ENCODE assay signal across 26 cellular contexts in the genomic region with DNA sequence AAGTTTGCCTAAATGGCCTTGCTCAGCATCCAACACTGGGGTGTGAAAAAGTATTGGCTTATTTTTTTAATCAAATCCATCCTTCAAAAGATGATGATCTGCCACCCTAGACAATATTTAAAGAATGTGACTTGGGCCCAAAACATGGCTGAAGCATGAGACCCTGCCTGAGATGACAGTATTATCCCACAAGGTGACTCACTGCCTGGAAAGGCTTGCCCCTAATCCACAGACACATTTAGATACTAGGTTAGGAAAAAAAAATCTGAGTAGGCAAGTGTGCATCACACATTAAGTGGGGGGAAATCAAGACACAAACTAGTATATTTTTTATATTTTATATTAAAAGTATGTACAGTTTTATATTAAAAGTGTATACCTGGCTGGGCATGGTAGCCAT. TPM values are rescaled to one million over a fixed set of nuclear protein-coding genes. Genes with fewer than 3 reads are reported as not detected.
A peak's percentile ranks its signal among the peaks of the same experiment; 100 is the strongest.
DNase-seq lines count a peak whose midpoint lies in the region; ATAC-seq and TF ChIP-seq lines count a peak whose summit lies in the region.
"Had no signal": no experiment of that assay in that cellular context is flagged by ENCODE, and none has a peak within 500 bp of the region (broad histone marks: within the 10 kb centered on the region; RNA-seq: fewer than 3 reads in every experiment).

No MANE protein-coding gene starts in this region.

- H3K27ac ChIP-seq in smooth muscle cell (ENCODE audit: low read depth) = peak overlapping the region; percentile 98
- H3K27ac ChIP-seq: hepatocyte, stomach had no signal

- ATAC-seq in HG03039 (IDR thresholded peaks at IDR 0.05; ENCODE audit: unreplicated experiment) (no peak), HG03469 (IDR thresholded peaks at IDR 0.05; ENCODE audit: unreplicated experiment) (no peak)
- ATAC-seq: A549; natural killer cell treated with Interleukin-12 subunit alpha and Interleukin-12 subunit beta and Interleukin-15 and Interleukin-18, amount 100 ng/mL, for 72 hours had no signal

- no peaks in the 10 kb centered on the region for H3K9me3 Mint-ChIP-seq in activated T-cell treated with anti-CD3 and anti-CD28 coated beads, Interleukin-2, amount 50 U/mL, for 24 hours
- no peaks in the 10 kb centered on the region for H3K9me3 Mint-ChIP-seq in brain
- H3K9me3 Mint-ChIP-seq: activated T-helper 2 cell treated with anti-CD3 and anti-CD28 coated beads, Interferon-gamma antibody, Interleukin-2, Interleukin-4, amounts not matched to agents 10 μg/mL and 5 μg/mL and 100 μg/mL, durations not matched to agents 14 hours and 24 hours and 36 hours; memory B cell; natural killer cell treated with Interleukin-12 subunit alpha and Interleukin-12 subunit beta and Interleukin-15 and Interleukin-18, amount 100 ng/mL, for 72 hours; T-helper 2 cell treated with Interferon-gamma antibody and Interleukin-4, amounts not matched to agents 5 μg/mL and 100 μg/mL, for 36 hours had no signal

- peaks cover 45% of the 10 kb centered on the region for H3K4me1 Mint-ChIP-seq in activated T-cell treated with anti-CD3 and anti-CD28 coated beads, Interleukin-2, amount 50 U/mL, for 24 hours (ENCODE audit: low read depth)
- peaks cover 87% of the 10 kb centered on the region for H3K4me1 Mint-ChIP-seq in brain

- H3K9me3 ChIP-seq in smooth muscle cell (replicated peaks; ENCODE audit: low read depth) = no peaks in the 10 kb centered on the region
- H3K9me3 ChIP-seq: A549, HAP-1, stomach had no signal

- peaks cover 46% of the 10 kb centered on the region for H3K4me1 ChIP-seq in smooth muscle cell (ENCODE audit: low read depth)

- no peaks in the 10 kb centered on the region for H3K36me3 ChIP-seq in smooth muscle cell (ENCODE audit: low read depth)
- H3K36me3 ChIP-seq: HAP-1, stomach had no signal

- H3F3A ChIP-seq in smooth muscle cell (ENCODE audit: low read depth) = peaks cover 24% of the 10 kb centered on the region

- no peak overlapping the region for H3K4me3 Mint-ChIP-seq in activated T-cell treated with anti-CD3 and anti-CD28 coated beads, Interleukin-2, amount 50 U/mL, for 24 hours
- H3K4me3 Mint-ChIP-seq in brain = no peak overlapping the region
- H3K4me3 Mint-ChIP-seq: memory B cell; natural killer cell treated with Interleukin-12 subunit alpha and Interleukin-12 subunit beta and Interleukin-15 and Interleukin-18, amount 100 ng/mL, for 72 hours; T-helper 2 cell treated with Interferon-gamma antibody and Interleukin-4, amounts not matched to agents 5 μg/mL and 100 μg/mL, for 36 hours had no signal

- peaks cover 39% of the 10 kb centered on the region for H3K79me2 ChIP-seq in smooth muscle cell (ENCODE audit: low read depth)

- peaks cover 49% of the 10 kb centered on the region for H4K20me1 ChIP-seq in smooth muscle cell (ENCODE audit: low read depth)

- peak overlapping the region; percentile 77 for H3K9ac ChIP-seq in smooth muscle cell (ENCODE audit: low read depth)

- TF ChIP-seq CTCF in brain (conservative IDR thresholded peaks at IDR 0.05) (no peak), smooth muscle cell (IDR thresholded peaks at IDR 0.05; ENCODE audit: borderline replicate concordance, insufficient read depth, poor library complexity, severe bottlenecking) (no peak)

- DNase-seq in activated T-cell treated with anti-CD3 and anti-CD28 coated beads, Interleukin-2, amount 50 U/mL, for 24 hours = no peak
- no peak for DNase-seq in activated T-cell treated with anti-CD3 and anti-CD28 coated beads, Interleukin-2, amount 50 U/mL, for 48 hours
- peak; percentile 67 for DNase-seq in LHCN-M2 (ENCODE audit: low read depth)
- no peak for DNase-seq in smooth muscle cell (lab: John Stamatoyannopoulos, UW; ENCODE audit: unreplicated experiment)
- DNase-seq in DMS79 (lab: John Stamatoyannopoulos, UW) = no peak
- DNase-seq: activated CD4-positive, CD25-positive, alpha-beta regulatory T cell; aorta; C1 segment of cervical spinal cord; DMS 273 treated with DMSO at 0.1 percent for 48 hours; MV-4-11; NCI-H1694 treated with DMSO at 0.1 percent for 48 hours; NCI-H226; NCI-H82; stimulated activated CD4-positive, alpha-beta T cell treated with anti-CD3 and anti-CD28 coated beads, Interleukin-2, amount 100 ng/mL, for 48 hours; stomach had no signal

- H3K27me3 ChIP-seq in smooth muscle cell (ENCODE audit: low read depth) = no peaks in the 10 kb centered on the region
- H3K27me3 ChIP-seq: hepatocyte, stomach had no signal

- peak overlapping the region; percentile 63 for H3K4me2 ChIP-seq in smooth muscle cell
- H3K4me2 ChIP-seq: A549, hepatocyte had no signal

- H3K36me3 Mint-ChIP-seq in activated T-cell treated with anti-CD3 and anti-CD28 coated beads, Interleukin-2, amount 50 U/mL, for 24 hours (ENCODE audit: low read depth) = no peaks in the 10 kb centered on the region
- H3K36me3 Mint-ChIP-seq in brain = no peaks in the 10 kb centered on the region
- H3K36me3 Mint-ChIP-seq: memory B cell; natural killer cell treated with Interleukin-12 subunit alpha and Interleukin-12 subunit beta and Interleukin-15 and Interleukin-18, amount 100 ng/mL, for 72 hours had no signal

- H3K27ac Mint-ChIP-seq in activated T-cell treated with anti-CD3 and anti-CD28 coated beads, Interleukin-2, amount 50 U/mL, for 24 hours = peak overlapping the region; percentile 2
- peak overlapping the region in 3 of 5 experiments; percentile 36 to 68 (median 66) for H3K27ac Mint-ChIP-seq in brain
- H3K27ac Mint-ChIP-seq: activated T-helper 2 cell treated with anti-CD3 and anti-CD28 coated beads, Interferon-gamma antibody, Interleukin-2, Interleukin-4, amounts not matched to agents 10 μg/mL and 5 μg/mL and 100 μg/mL, durations not matched to agents 14 hours and 24 hours and 36 hours; memory B cell; natural killer cell treated with Interleukin-12 subunit alpha and Interleukin-12 subunit beta and Interleukin-15 and Interleukin-18, amount 100 ng/mL, for 72 hours; T-helper 2 cell treated with Interferon-gamma antibody and Interleukin-4, amounts not matched to agents 5 μg/mL and 100 μg/mL, for 36 hours had no signal

- H2AFZ ChIP-seq in smooth muscle cell (ENCODE audit: low read depth) = no peak overlapping the region
- H2AFZ ChIP-seq: hepatocyte had no signal

- no peak overlapping the region for H3K4me3 ChIP-seq in smooth muscle cell
- H3K4me3 ChIP-seq: A549, HAP-1, hepatocyte, skin epidermis, stomach had no signal

- H3K27me3 Mint-ChIP-seq in activated T-cell treated with anti-CD3 and anti-CD28 coated beads, Interleukin-2, amount 50 U/mL, for 24 hours = no peaks in the 10 kb centered on the region
- no peaks in the 10 kb centered on the region for H3K27me3 Mint-ChIP-seq in brain
- H3K27me3 Mint-ChIP-seq: memory B cell; natural killer cell treated with Interleukin-12 subunit alpha and Interleukin-12 subunit beta and Interleukin-15 and Interleukin-18, amount 100 ng/mL, for 72 hours had no signal

RNA-seq across cellular contexts. Expression of gene TOM1L2, which starts 38.4 kb away (rescaled TPM):
- total RNA-seq in LHCN-M2 (2014; rRNA removed) = 39.2 and 111 TPM in 2 replicates
- polyA plus RNA-seq in LHCN-M2 (2012) = 48.1 TPM
- 59.9 TPM for polyA plus RNA-seq in brain (ENCODE audit: insufficient read depth, low read depth, low replicate concordance)
- total RNA-seq in smooth muscle cell = 27.0 and 27.3 TPM in 2 replicates
- 20.3 and 37.9 TPM in 2 replicates for polyA plus RNA-seq in smooth muscle cell

RNA-seq across cellular contexts. Expression of gene DRC3, which starts 38.9 kb away (rescaled TPM):
- 0.06 and 1.1 TPM in 2 replicates for total RNA-seq in LHCN-M2 (2014; rRNA removed)
- polyA plus RNA-seq in LHCN-M2 (2012) = 1.4 TPM
- polyA plus RNA-seq in brain (ENCODE audit: insufficient read depth, low read depth, low replicate concordance) = 7.1 TPM
- 0.72 TPM in 1 of 2 replicates, not detected in the other for total RNA-seq in smooth muscle cell
- polyA plus RNA-seq in smooth muscle cell = 0.83 and 2.4 TPM in 2 replicates
- total RNA-seq: activated T-helper 2 cell treated with anti-CD3 and anti-CD28 coated beads, Interferon-gamma antibody, Interleukin-2, Interleukin-4, amounts not matched to agents 10 μg/mL and 5 μg/mL and 100 μg/mL, durations not matched to agents 14 hours and 24 hours and 36 hours had no signal
